ENCODE assay signal across 7 cellular contexts in the genomic region with DNA sequence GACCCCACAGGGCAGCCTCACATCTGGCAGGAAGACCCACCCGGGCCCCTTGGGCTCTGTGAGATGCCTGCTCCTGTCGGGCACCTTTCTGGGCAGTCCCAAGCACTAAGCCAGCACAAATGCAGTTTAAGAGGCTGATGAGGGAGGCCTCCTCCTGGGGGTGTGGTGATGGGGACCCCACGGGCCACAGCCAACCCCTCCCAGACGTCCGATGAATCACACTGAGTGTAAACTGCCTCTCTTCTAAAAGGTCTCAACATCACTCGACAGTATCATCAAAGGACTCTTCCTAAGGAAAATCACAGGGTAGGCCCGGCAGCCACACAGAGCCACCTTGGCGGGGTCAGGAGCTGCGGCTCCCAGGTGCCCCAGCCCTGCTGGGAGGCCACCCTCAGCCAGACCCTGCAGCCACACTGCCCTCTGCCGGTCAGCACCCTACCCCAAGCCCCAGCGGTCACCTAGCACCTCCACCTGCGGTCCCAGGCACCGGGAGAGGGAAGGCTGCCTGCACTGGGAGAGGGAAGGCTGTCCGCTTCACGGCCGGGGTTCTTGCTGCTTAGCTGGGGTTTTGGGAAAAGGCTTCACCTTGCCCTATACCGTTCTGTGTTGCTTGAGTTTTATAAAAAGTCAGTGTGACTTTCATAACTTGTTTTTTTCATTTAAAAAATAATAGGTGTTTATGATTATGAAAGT. TPM values are rescaled to one million over a fixed set of nuclear protein-coding genes. Genes with fewer than 3 reads are reported as not detected.
A peak's percentile ranks its signal among the peaks of the same experiment; 100 is the strongest.
DNase-seq lines count a peak whose midpoint lies in the region; ATAC-seq, FAIRE-seq and TF ChIP-seq lines count a peak whose summit lies in the region.

No MANE protein-coding gene starts in this region.

- peak; percentile 56 for DNase-seq in GM12892 (ENCODE audit: insufficient read length)
- DNase-seq in NCI-H460 (ENCODE audit: extremely low read depth, low read depth): peak; percentile 19
- DNase-seq in activated T-cell treated with anti-CD3 and anti-CD28 coated beads, Interleukin-2, amount 50 U/mL, for 48 hours: peak; percentile 72 to 76
- peak; percentile 74 for DNase-seq in Right ventricle myocardium superior
- DNase-seq in sciatic nerve (ENCODE audit: low spot score): no peak
- DNase-seq in pons (ENCODE audit: low spot score): no peak

- no peak for FAIRE-seq in GM12892 (lab: Jason Lieb, UNC)

- intact Hi-C loops in Right ventricle myocardium superior (cut with DNase I): no loop called here
- intact Hi-C loops in sciatic nerve (cut with DNase I): loop anchor here (10.0 kb wide), 1 partner anchor 92 kb away; no protein-coding TSS in a partner anchor

- peak; percentile 32 for ATAC-seq in Right ventricle myocardium superior (ENCODE audit: poor library complexity)
- ATAC-seq in sciatic nerve: peak; percentile 34
- ATAC-seq in GM21619 (IDR thresholded peaks at IDR 0.05; ENCODE audit: unreplicated experiment): no peak

- TF ChIP-seq POLR2A in GM12892 (IDR thresholded peaks at IDR 0.05; ENCODE audit: low read depth, low read length): no peak

RNA-seq across cellular contexts. Expression of gene PRKCZ, which starts 3.8 kb away (rescaled TPM):
- 2.6 TPM for polyA plus RNA-seq in GM12892 (2012; ENCODE audit: missing spikeins)
- 4.2 and 5.4 TPM in 2 replicates for total RNA-seq in NCI-H460 (2014; rRNA removed; shearing (Covaris generic))
- 5.9 and 9.0 TPM in 2 replicates for polyA plus RNA-seq in NCI-H460 (2014; cell fraction: nucleus; rRNA removed)
- total RNA-seq in Right ventricle myocardium superior: 13.5 TPM
- 3.5 TPM for total RNA-seq in sciatic nerve

RNA-seq across cellular contexts. Expression of gene GABRD, which starts 27.2 kb away (rescaled TPM):
- not detected for polyA plus RNA-seq in GM12892 (2012; ENCODE audit: missing spikeins)
- not detected in 2 replicates for total RNA-seq in NCI-H460 (2014; rRNA removed; shearing (Covaris generic))
- polyA plus RNA-seq in NCI-H460 (2014; cell fraction: nucleus; rRNA removed): 0.10 and 1.4 TPM in 2 replicates
- total RNA-seq in Right ventricle myocardium superior (0.43 TPM), sciatic nerve (not detected)

RNA-seq across cellular contexts. Expression of gene CFAP74, which starts 42.8 kb away (rescaled TPM):
- not detected for polyA plus RNA-seq in GM12892 (2012; ENCODE audit: missing spikeins)
- not detected in 2 replicates for total RNA-seq in NCI-H460 (2014; rRNA removed; shearing (Covaris generic))
- not detected in 2 replicates for polyA plus RNA-seq in NCI-H460 (2014; cell fraction: nucleus; rRNA removed)
- not detected for total RNA-seq in Right ventricle myocardium superior
- total RNA-seq in sciatic nerve: 0.09 TPM

Comparison
In these comparisons a context has a peak if more than half of its experiments do, and no peak if none do; other contexts are left out.
1. DNase-seq: peak in GM12892 (single experiment), NCI-H460 (single experiment), activated T-cell treated with anti-CD3 and anti-CD28 coated beads, Interleukin-2, amount 50 U/mL, for 48 hours (2 of 2) and Right ventricle myocardium superior (single experiment); none in sciatic nerve (single experiment) and pons (single experiment).